In the genomic region with DNA sequence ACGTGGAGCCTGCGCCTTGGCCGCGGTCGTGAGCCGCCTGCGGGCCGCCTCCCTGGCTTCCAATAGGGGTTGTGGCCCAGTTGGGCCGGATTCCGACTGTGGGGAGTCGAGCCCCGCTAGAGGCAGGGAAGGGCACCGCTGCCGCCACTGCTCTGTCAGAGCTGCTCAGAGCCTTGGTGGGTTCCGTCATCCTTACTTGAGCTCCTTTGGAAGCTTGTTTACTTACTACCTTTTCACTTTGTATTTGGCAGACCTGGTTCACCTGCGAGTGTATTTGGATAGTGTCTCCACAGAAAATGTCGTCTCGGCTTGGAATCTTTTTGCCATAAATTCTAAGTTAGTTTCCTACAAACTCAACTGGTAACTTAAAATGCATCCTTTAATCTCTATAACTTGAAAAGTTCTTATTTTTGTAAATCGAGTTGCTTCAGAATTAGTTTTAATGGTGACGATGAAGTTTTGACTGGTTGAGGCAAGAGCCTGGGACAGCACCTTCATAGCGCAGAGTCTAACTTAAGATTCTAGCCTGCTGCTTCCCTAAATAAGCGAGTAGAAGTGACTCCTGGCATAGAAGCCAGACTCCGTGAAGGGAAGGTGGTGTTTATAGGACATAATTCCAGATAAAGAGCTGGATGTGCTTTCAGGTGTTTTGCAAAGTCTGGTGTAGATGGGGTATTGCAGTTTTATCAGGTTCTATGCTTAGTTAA, we compare ENCODE assay signal across 8 cellular contexts. TPM values are rescaled to one million over a fixed set of nuclear protein-coding genes. Genes with fewer than 3 reads are reported as not detected.
A peak's percentile ranks its signal among the peaks of the same experiment; 100 is the strongest.
DNase-seq lines count a peak whose midpoint lies in the region; ATAC-seq, FAIRE-seq and TF ChIP-seq lines count a peak whose summit lies in the region.

No MANE protein-coding gene starts in this region.

- peak overlapping the region; percentile 88 for H3K4me2 ChIP-seq in KMS-11
- H3K4me2 ChIP-seq in K562 (ENCODE audit: insufficient read depth, low read length) = peak overlapping the region; percentile 89

- H3K27me3 ChIP-seq in KMS-11 (ENCODE audit: insufficient read depth, low read depth) (no peaks in the 10 kb centered on the region), K562 (ENCODE audit: control insufficient read depth in 2 of 2, insufficient read depth in 2 of 2, low read length in 2 of 2) (no peaks in the 10 kb centered on the region), lung (ENCODE audit: control insufficient read depth, insufficient read depth) (no peaks in the 10 kb centered on the region)

- peaks cover 35% of the 10 kb centered on the region for H3K79me2 ChIP-seq in KMS-11 (ENCODE audit: insufficient read depth, low read depth)
- peaks cover 40% of the 10 kb centered on the region for H3K79me2 ChIP-seq in K562 (ENCODE audit: control insufficient read depth, insufficient read depth, low read length)

- peak overlapping the region; percentile 97 for H3K4me3 Mint-ChIP-seq in type B pancreatic cell

- WGBS in K562 (ENCODE audit: insufficient coverage, low coverage, missing lambda C conversion rate) = 0% methylated on average over 22 of the region's 23 CpGs
- whole genome bisulfite sequencing in lung, 2 donors = 4 to 5% methylated on average over 23 of the region's 23 CpGs

- TF ChIP-seq EP300 in K562 (IDR thresholded peaks at IDR 0.05; ENCODE audit: low read length) = no peak

- no peak for TF ChIP-seq CTCF in KMS-11 (conservative IDR thresholded peaks at IDR 0.05; ENCODE audit: low read depth, low read length)
- TF ChIP-seq CTCF in K562 (IDR thresholded peaks at IDR 0.05 in 2 of 3, conservative IDR thresholded peaks at IDR 0.05 in 1 of 3; ENCODE audit: insufficient read depth in 2 of 3, low read depth in 1 of 3, low read length in 3 of 3) = no peak
- no peak for TF ChIP-seq CTCF in lung (IDR thresholded peaks at IDR 0.05; ENCODE audit: control extremely low read depth, extremely low read depth)
- TF ChIP-seq CTCF in type B pancreatic cell (conservative IDR thresholded peaks at IDR 0.05) = no peak

- peaks cover 13% of the 10 kb centered on the region for H3K4me1 Mint-ChIP-seq in type B pancreatic cell (ENCODE audit: unreplicated experiment)

- no peak for TF ChIP-seq RAD21 in K562 (CRISPR knock-in tag; conservative IDR thresholded peaks at IDR 0.05 in 1 of 2, IDR thresholded peaks at IDR 0.05 in 1 of 2)

- H3K4me1 ChIP-seq in ES-I3 (ENCODE audit: insufficient read depth, low read length) (peaks cover 14% of the 10 kb centered on the region), KMS-11 (ENCODE audit: low read depth, poor library complexity, severe bottlenecking) (peaks cover 21% of the 10 kb centered on the region), K562 (replicated peaks in 1 of 2; ENCODE audit: control insufficient read depth in 2 of 2, insufficient read depth in 2 of 2, low read length in 2 of 2) (peaks cover 26 to 31% of the 10 kb centered on the region in 2 experiments), lung (ENCODE audit: control insufficient read depth in 2 of 2, insufficient read depth in 2 of 2, low read length in 2 of 2) (peaks cover 3 to 11% of the 10 kb centered on the region in 2 donors)

- no peaks in the 10 kb centered on the region for H3K27me3 Mint-ChIP-seq in type B pancreatic cell

- TF ChIP-seq POLR2A in K562 (conservative IDR thresholded peaks at IDR 0.05) = 0 out of 2 replicates have a peak, but pooled peaks have one; percentile 11

- peak overlapping the region; percentile 78 for H3K9ac ChIP-seq in ES-I3 (ENCODE audit: low read depth, low read length)
- H3K9ac ChIP-seq in KMS-11 = peak overlapping the region; percentile 54
- H3K9ac ChIP-seq in K562 (ENCODE audit: insufficient read depth in 1 of 2, low read depth in 2 of 2, low read length in 2 of 2) = peak overlapping the region; percentile 84 to 91

- no peaks in the 10 kb centered on the region for H3K9me3 ChIP-seq in ES-I3 (ENCODE audit: control insufficient read depth, insufficient read depth, low read length)
- no peaks in the 10 kb centered on the region for H3K9me3 ChIP-seq in K562 (replicated peaks; ENCODE audit: control insufficient read depth, insufficient read depth, low read depth, low read length)
- H3K9me3 ChIP-seq in lung (ENCODE audit: control insufficient read depth in 2 of 2, insufficient read depth in 1 of 2, low read length in 1 of 2) = no peaks in the 10 kb centered on the region

- H3K4me3 ChIP-seq in KMS-11 (IDR thresholded peaks at IDR 0.05; ENCODE audit: insufficient read depth, low read depth, low read length) (peak overlapping the region; percentile 85), K562 (peak overlapping the region; percentile 92), lung (peak overlapping the region; percentile 66)

- H3K27ac Mint-ChIP-seq in type B pancreatic cell = peak overlapping the region; percentile 98

- peak overlapping the region; percentile 50 for H3K27ac ChIP-seq in KMS-11
- peak overlapping the region; percentile 85 for H3K27ac ChIP-seq in K562 (ENCODE audit: extremely low read depth, low read depth, low read length)
- H3K27ac ChIP-seq in lung (ENCODE audit: low read depth in 1 of 2, low read length in 1 of 2) = peak overlapping the region; percentile 95

- intact Hi-C loops in K562 (cut with micrococcal nuclease) = no loop called here

- DNase-seq in K562 (ENCODE audit: extremely low read depth in 1 of 4, low spot score in 3 of 4) (peak in 1 of 4 experiments; percentile 22), lung (ENCODE audit: low spot score) (no peak), type B pancreatic cell (ENCODE audit: extremely low spot score, unreplicated experiment) (no peak), SW480 (ENCODE audit: low spot score) (no peak), NCI-H1417 (lab: John Stamatoyannopoulos, UW) (no peak)

- CTCF ChIA-PET in K562 (lab: Yijun Ruan, JAX; ENCODE audit: low intra/inter-chr PET ratio) = no interaction called here

- ATAC-seq in GM21447 (IDR thresholded peaks at IDR 0.05; ENCODE audit: unreplicated experiment) (peak; percentile 18), K562 (peak; percentile 50), lung (ENCODE audit: insufficient read depth, low FRiP score) (no peak)

- H2AFZ ChIP-seq in KMS-11 (ENCODE audit: low read depth) = peak overlapping the region; percentile 17; the same call in 1 of the 2 replicates
- H2AFZ ChIP-seq in K562 (ENCODE audit: low read depth, low read length) = peak overlapping the region; percentile 66; the same call in 1 of the 2 replicates

- POLR2A ChIA-PET in K562 (lab: Yijun Ruan, JAX) = interaction anchor here (0.7 to 2.0 kb wide), 9 partner anchors 11 to 447 kb away, joined by 3 to 5 read pairs (median 4); a partner anchor contains a TSS

- no peaks in the 10 kb centered on the region for H3K9me1 ChIP-seq in K562 (ENCODE audit: control insufficient read depth, insufficient read depth, low read length)

- no peaks in the 10 kb centered on the region for H3K9me3 Mint-ChIP-seq in type B pancreatic cell

- peaks cover under 1% of the 10 kb centered on the region; the same call in 1 of the 2 replicates for H3K36me3 ChIP-seq in ES-I3 (ENCODE audit: insufficient read depth, low read length)
- no peaks in the 10 kb centered on the region for H3K36me3 ChIP-seq in KMS-11 (ENCODE audit: insufficient read depth)
- no peaks in the 10 kb centered on the region; the same call in 2 of the 3 replicates for H3K36me3 ChIP-seq in K562 (ENCODE audit: control insufficient read depth, insufficient read depth, low read length)
- H3K36me3 ChIP-seq in lung (ENCODE audit: control insufficient read depth in 2 of 2, insufficient read depth in 2 of 2, low read length in 2 of 2) = no peaks in the 10 kb centered on the region

- H3K36me3 Mint-ChIP-seq in type B pancreatic cell = peaks cover 8% of the 10 kb centered on the region

- no TSS peak for BruUV-seq in K562 (replicated peaks; lab: Mats Ljungman, UMichigan)

- H4K20me1 ChIP-seq in KMS-11 (ENCODE audit: insufficient read depth) (no peaks in the 10 kb centered on the region), K562 (replicated peaks; ENCODE audit: control insufficient read depth, insufficient read depth, low read length) (no peaks in the 10 kb centered on the region)

- in situ Hi-C loops in K562 (cut with MboI) = no loop called here

- peak; percentile 32 for FAIRE-seq in K562 (lab: Jason Lieb, UNC)

RNA-seq across cellular contexts. Expression of a gene that starts 0.8 kb away (rescaled TPM):
- total RNA-seq in K562 (2011; cell fraction: chromatin; rRNA removed; ENCODE audit: low replicate concordance) = 26.7 and 35.3 TPM in 2 replicates
- total RNA-seq in K562 (2011; cell fraction: nucleolus; rRNA removed) = 23.9 and 25.5 TPM in 2 replicates
- total RNA-seq in K562 (2011; cell fraction: nucleoplasm; rRNA removed) = 30.5 and 35.5 TPM in 2 replicates
- total RNA-seq in K562 (2014; rRNA removed) (11.7 and 12.1 TPM in 2 replicates), K562 (2014; rRNA removed; fragmentation: Illumina TruSeq; extraction: Trizol) (5.3 and 6.1 TPM in 2 replicates), K562 (2015; rRNA removed; fragmentation: Illumina TruSeq; extraction: Trizol) (8.2 and 9.2 TPM in 2 replicates), K562 (2021) (19.3 and 19.6 TPM in 2 replicates), lung (100 to 1,000 TPM in 1 of 2 donors, 10 to 100 TPM in 1; 40.4 to 100 TPM), type B pancreatic cell (ENCODE audit: low replicate concordance) (84.3 and 126 TPM in 2 replicates)
- polyA plus RNA-seq in K562 (2011; rRNA removed) (6.7 and 8.5 TPM in 2 replicates), K562 (2014; fragmentation: Illumina TruSeq; extraction: Trizol) (12.5 and 13.7 TPM in 2 replicates), K562 (2014; fragmentation: Nextera tagmentation; extraction: Ambion mirVana) (under 1 TPM; 0.29 to 0.39 TPM), K562 (2014; rRNA removed) (8.4 and 9.5 TPM in 2 replicates), lung (10 to 100 TPM; 18.2 to 35.6 TPM)
- polyA plus RNA-seq in K562 (2011; cell fraction: cytosol; rRNA removed) = 6.4 and 8.5 TPM in 2 replicates
- polyA plus RNA-seq in K562 (2011; cell fraction: nucleus; rRNA removed) = 9.0 and 11.1 TPM in 2 replicates
- 8.6 and 9.6 TPM in 2 replicates for polyA plus RNA-seq in K562 (2012)
- 8.8 and 9.0 TPM in 2 replicates for polyA minus RNA-seq in K562 (2011; rRNA and poly(A)+ RNA removed)
- polyA minus RNA-seq in K562 (2011; cell fraction: cytosol; rRNA and poly(A)+ RNA removed) = 9.3 and 12.0 TPM in 2 replicates
- 4.6 and 6.9 TPM in 2 replicates for polyA minus RNA-seq in K562 (2011; cell fraction: nucleus; rRNA and poly(A)+ RNA removed)

RNA-seq across cellular contexts. Expression of a gene that starts 41.7 kb away (rescaled TPM):
- 13.0 and 26.2 TPM in 2 replicates for total RNA-seq in K562 (2011; cell fraction: chromatin; rRNA removed; ENCODE audit: low replicate concordance)
- 4.1 and 5.8 TPM in 2 replicates for total RNA-seq in K562 (2011; cell fraction: nucleolus; rRNA removed)
- total RNA-seq in K562 (2011; cell fraction: nucleoplasm; rRNA removed) = 10.6 and 13.0 TPM in 2 replicates
- total RNA-seq in K562 (2014; rRNA removed) (1.9 and 4.7 TPM in 2 replicates), K562 (2014; rRNA removed; fragmentation: Illumina TruSeq; extraction: Trizol) (2.7 and 3.1 TPM in 2 replicates), K562 (2015; rRNA removed; fragmentation: Illumina TruSeq; extraction: Trizol) (3.7 and 4.2 TPM in 2 replicates), K562 (2021) (7.2 and 8.8 TPM in 2 replicates), lung (10 to 100 TPM; 14.0 to 20.1 TPM), type B pancreatic cell (ENCODE audit: low replicate concordance) (16.2 and 27.1 TPM in 2 replicates)
- polyA plus RNA-seq in K562 (2011; rRNA removed) (5.9 and 12.4 TPM in 2 replicates), K562 (2014; fragmentation: Illumina TruSeq; extraction: Trizol) (5.7 and 7.4 TPM in 2 replicates), K562 (2014; fragmentation: Nextera tagmentation; extraction: Ambion mirVana) (1 to 10 TPM; 6.0 to 7.0 TPM), K562 (2014; rRNA removed) (4.1 and 6.4 TPM in 2 replicates), lung (1 to 10 TPM; 8.6 to 9.1 TPM)
- 10.9 and 11.2 TPM in 2 replicates for polyA plus RNA-seq in K562 (2011; cell fraction: cytosol; rRNA removed)
- polyA plus RNA-seq in K562 (2011; cell fraction: nucleus; rRNA removed) = 83.5 and 91.2 TPM in 2 replicates
- 9.5 and 18.2 TPM in 2 replicates for polyA plus RNA-seq in K562 (2012)
- 6.1 and 8.2 TPM in 2 replicates for polyA minus RNA-seq in K562 (2011; rRNA and poly(A)+ RNA removed)
- 11.1 TPM in 1 of 2 replicates, not detected in the other for polyA minus RNA-seq in K562 (2011; cell fraction: cytosol; rRNA and poly(A)+ RNA removed)
- polyA minus RNA-seq in K562 (2011; cell fraction: nucleus; rRNA and poly(A)+ RNA removed) = 3.6 and 5.6 TPM in 2 replicates

RNA-seq across cellular contexts. Expression of a gene that starts 48.6 kb away (rescaled TPM):
- total RNA-seq in K562 (2011; cell fraction: chromatin; rRNA removed; ENCODE audit: low replicate concordance) = 9.9 and 19.2 TPM in 2 replicates
- 8.2 and 11.2 TPM in 2 replicates for total RNA-seq in K562 (2011; cell fraction: nucleolus; rRNA removed)
- total RNA-seq in K562 (2011; cell fraction: nucleoplasm; rRNA removed) = 4.3 and 8.5 TPM in 2 replicates
- total RNA-seq in K562 (2014; rRNA removed) (0.37 and 0.41 TPM in 2 replicates), K562 (2014; rRNA removed; fragmentation: Illumina TruSeq; extraction: Trizol) (0.18 and 0.29 TPM in 2 replicates), K562 (2015; rRNA removed; fragmentation: Illumina TruSeq; extraction: Trizol) (0.14 and 0.41 TPM in 2 replicates), K562 (2021) (0.72 and 1.5 TPM in 2 replicates), lung (10 to 100 TPM in 1 of 2 donors, 1 to 10 TPM in 1; 9.5 to 12.4 TPM), type B pancreatic cell (ENCODE audit: low replicate concordance) (12.5 and 21.6 TPM in 2 replicates)
- polyA plus RNA-seq in K562 (2011; rRNA removed) (1.6 and 4.4 TPM in 2 replicates), K562 (2014; fragmentation: Illumina TruSeq; extraction: Trizol) (0.52 and 0.76 TPM in 2 replicates), K562 (2014; fragmentation: Nextera tagmentation; extraction: Ambion mirVana) (under 1 TPM; 0.25 to 0.66 TPM), K562 (2014; rRNA removed) (0.98 and 2.1 TPM in 2 replicates), lung (1 to 10 TPM; 3.8 to 8.0 TPM)
- polyA plus RNA-seq in K562 (2011; cell fraction: cytosol; rRNA removed) = 0.58 and 0.99 TPM in 2 replicates
- polyA plus RNA-seq in K562 (2011; cell fraction: nucleus; rRNA removed) = 38.0 and 49.6 TPM in 2 replicates
- 0.86 and 6.3 TPM in 2 replicates for polyA plus RNA-seq in K562 (2012)
- 0.42 and 0.70 TPM in 2 replicates for polyA minus RNA-seq in K562 (2011; rRNA and poly(A)+ RNA removed)
- not detected in 2 replicates for polyA minus RNA-seq in K562 (2011; cell fraction: cytosol; rRNA and poly(A)+ RNA removed)
- polyA minus RNA-seq in K562 (2011; cell fraction: nucleus; rRNA and poly(A)+ RNA removed) = 1.2 and 2.0 TPM in 2 replicates

RNA-seq across cellular contexts. Expression of a gene that starts 58.6 kb away (rescaled TPM):
- 15.7 and 36.6 TPM in 2 replicates for total RNA-seq in K562 (2011; cell fraction: chromatin; rRNA removed; ENCODE audit: low replicate concordance)
- 21.7 and 24.9 TPM in 2 replicates for total RNA-seq in K562 (2011; cell fraction: nucleolus; rRNA removed)
- 23.7 and 33.4 TPM in 2 replicates for total RNA-seq in K562 (2011; cell fraction: nucleoplasm; rRNA removed)
- total RNA-seq in K562 (2014; rRNA removed) = 6.5 and 8.0 TPM in 2 replicates
- 6.4 and 6.6 TPM in 2 replicates for total RNA-seq in K562 (2014; rRNA removed; fragmentation: Illumina TruSeq; extraction: Trizol)
- total RNA-seq in K562 (2015; rRNA removed; fragmentation: Illumina TruSeq; extraction: Trizol) = 7.5 and 8.3 TPM in 2 replicates
- total RNA-seq in K562 (2021) = 7.7 and 8.2 TPM in 2 replicates
- 9.3 and 11.7 TPM in 2 replicates for polyA plus RNA-seq in K562 (2011; rRNA removed)
- polyA plus RNA-seq in K562 (2011; cell fraction: cytosol; rRNA removed) = 15.7 and 16.0 TPM in 2 replicates
- 4.7 and 9.4 TPM in 2 replicates for polyA plus RNA-seq in K562 (2011; cell fraction: nucleus; rRNA removed)
- 10.3 and 13.8 TPM in 2 replicates for polyA plus RNA-seq in K562 (2012)
- 14.6 and 15.4 TPM in 2 replicates for polyA plus RNA-seq in K562 (2014; fragmentation: Illumina TruSeq; extraction: Trizol)
- 1 to 10 TPM; 4.0 to 4.2 TPM for polyA plus RNA-seq in K562 (2014; fragmentation: Nextera tagmentation; extraction: Ambion mirVana)
- 8.8 and 9.5 TPM in 2 replicates for polyA plus RNA-seq in K562 (2014; rRNA removed)
- polyA minus RNA-seq in K562 (2011; rRNA and poly(A)+ RNA removed) = 7.7 and 9.8 TPM in 2 replicates
- 4.1 and 4.7 TPM in 2 replicates for polyA minus RNA-seq in K562 (2011; cell fraction: cytosol; rRNA and poly(A)+ RNA removed)
- polyA minus RNA-seq in K562 (2011; cell fraction: nucleus; rRNA and poly(A)+ RNA removed) = 5.7 and 8.4 TPM in 2 replicates
- total RNA-seq in lung = 10 to 100 TPM; 15.8 to 49.0 TPM
- 10 to 100 TPM; 26.8 to 33.4 TPM for polyA plus RNA-seq in lung
- total RNA-seq in type B pancreatic cell (ENCODE audit: low replicate concordance) = 25.0 and 31.4 TPM in 2 replicates

RNA-seq across cellular contexts. Expression of a gene that starts 59.1 kb away (rescaled TPM):
- total RNA-seq in K562 (2011; cell fraction: chromatin; rRNA removed; ENCODE audit: low replicate concordance) = 37.6 and 39.3 TPM in 2 replicates
- total RNA-seq in K562 (2011; cell fraction: nucleolus; rRNA removed) = 40.9 and 41.2 TPM in 2 replicates
- 54.2 and 73.1 TPM in 2 replicates for total RNA-seq in K562 (2011; cell fraction: nucleoplasm; rRNA removed)
- 136 and 147 TPM in 2 replicates for total RNA-seq in K562 (2014; rRNA removed)
- 214 and 232 TPM in 2 replicates for total RNA-seq in K562 (2014; rRNA removed; fragmentation: Illumina TruSeq; extraction: Trizol)
- total RNA-seq in K562 (2015; rRNA removed; fragmentation: Illumina TruSeq; extraction: Trizol) = 229 and 236 TPM in 2 replicates
- 255 and 267 TPM in 2 replicates for total RNA-seq in K562 (2021)
- 136 and 148 TPM in 2 replicates for polyA plus RNA-seq in K562 (2011; rRNA removed)
- polyA plus RNA-seq in K562 (2011; cell fraction: cytosol; rRNA removed) = 137 and 195 TPM in 2 replicates
- polyA plus RNA-seq in K562 (2011; cell fraction: nucleus; rRNA removed) = 75.2 and 120 TPM in 2 replicates
- polyA plus RNA-seq in K562 (2012) = 285 and 304 TPM in 2 replicates
- polyA plus RNA-seq in K562 (2014; fragmentation: Illumina TruSeq; extraction: Trizol) = 269 and 334 TPM in 2 replicates
- polyA plus RNA-seq in K562 (2014; fragmentation: Nextera tagmentation; extraction: Ambion mirVana) = 100 to 1,000 TPM; 345 to 540 TPM
- 147 and 152 TPM in 2 replicates for polyA plus RNA-seq in K562 (2014; rRNA removed)
- polyA minus RNA-seq in K562 (2011; rRNA and poly(A)+ RNA removed) = 216 and 222 TPM in 2 replicates
- polyA minus RNA-seq in K562 (2011; cell fraction: cytosol; rRNA and poly(A)+ RNA removed) = 249 and 294 TPM in 2 replicates
- polyA minus RNA-seq in K562 (2011; cell fraction: nucleus; rRNA and poly(A)+ RNA removed) = 20.9 and 49.4 TPM in 2 replicates
- total RNA-seq in lung = 100 to 1,000 TPM; 352 to 567 TPM
- polyA plus RNA-seq in lung = 100 to 1,000 TPM; 269 to 513 TPM
- total RNA-seq in type B pancreatic cell (ENCODE audit: low replicate concordance) = 300 and 325 TPM in 2 replicates
